Comparison of ENCODE assay signal across 1 cellular context in the genomic region with DNA sequence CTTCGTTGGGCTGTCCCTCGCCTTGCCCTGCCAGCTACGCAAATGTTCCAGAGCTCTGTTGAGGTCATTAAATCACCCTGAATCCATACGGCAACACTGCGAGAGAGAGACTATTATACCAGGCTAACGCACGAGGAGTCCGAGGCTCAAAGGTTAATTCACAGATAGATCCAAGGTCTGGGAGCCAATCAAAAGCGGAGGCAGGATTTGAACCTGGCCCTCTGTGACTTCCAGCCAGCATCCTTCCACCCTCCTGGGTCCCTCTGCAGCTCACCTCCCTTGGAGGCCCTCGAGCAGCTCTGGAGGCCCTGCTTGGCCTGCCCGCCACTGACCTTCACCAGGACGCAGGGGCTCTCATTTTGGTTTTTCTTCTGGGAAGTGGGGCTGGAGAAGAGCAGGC.
TF ChIP-seq lines count a peak whose summit lies in the region.

No MANE protein-coding gene starts in this region.

TF ChIP-seq in IMR-90, 13 proteins besides CTCF, POLR2A, EP300 and RAD21 (continued from another document):
- TF ChIP-seq, protein P1, sequence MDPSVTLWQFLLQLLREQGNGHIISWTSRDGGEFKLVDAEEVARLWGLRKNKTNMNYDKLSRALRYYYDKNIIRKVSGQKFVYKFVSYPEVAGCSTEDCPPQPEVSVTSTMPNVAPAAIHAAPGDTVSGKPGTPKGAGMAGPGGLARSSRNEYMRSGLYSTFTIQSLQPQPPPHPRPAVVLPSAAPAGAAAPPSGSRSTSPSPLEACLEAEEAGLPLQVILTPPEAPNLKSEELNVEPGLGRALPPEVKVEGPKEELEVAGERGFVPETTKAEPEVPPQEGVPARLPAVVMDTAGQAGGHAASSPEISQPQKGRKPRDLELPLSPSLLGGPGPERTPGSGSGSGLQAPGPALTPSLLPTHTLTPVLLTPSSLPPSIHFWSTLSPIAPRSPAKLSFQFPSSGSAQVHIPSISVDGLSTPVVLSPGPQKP (IDR thresholded peaks at IDR 0.05; ENCODE audit: borderline replicate concordance, low read depth, low read length) = no peak
- TF ChIP-seq, protein P2, sequence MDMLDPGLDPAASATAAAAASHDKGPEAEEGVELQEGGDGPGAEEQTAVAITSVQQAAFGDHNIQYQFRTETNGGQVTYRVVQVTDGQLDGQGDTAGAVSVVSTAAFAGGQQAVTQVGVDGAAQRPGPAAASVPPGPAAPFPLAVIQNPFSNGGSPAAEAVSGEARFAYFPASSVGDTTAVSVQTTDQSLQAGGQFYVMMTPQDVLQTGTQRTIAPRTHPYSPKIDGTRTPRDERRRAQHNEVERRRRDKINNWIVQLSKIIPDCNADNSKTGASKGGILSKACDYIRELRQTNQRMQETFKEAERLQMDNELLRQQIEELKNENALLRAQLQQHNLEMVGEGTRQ (IDR thresholded peaks at IDR 0.05; ENCODE audit: low read depth, low read length) = no peak
- TF ChIP-seq BHLHE40 (IDR thresholded peaks at IDR 0.05; ENCODE audit: low read depth, low read length) (no peak), MXI1 (IDR thresholded peaks at IDR 0.05; ENCODE audit: borderline replicate concordance, low read depth, low read length) (no peak), CHD1 (IDR thresholded peaks at IDR 0.05; ENCODE audit: low read depth, low read length) (no peak)
